8 cellular contexts compared by ENCODE assay signal in genomic region chrX:112841114-112841819, GRCh38. TPM values are rescaled to one million over a fixed set of nuclear protein-coding genes. Genes with fewer than 3 reads are reported as not detected.
DNase-seq lines count a peak whose midpoint lies in the region; ATAC-seq and TF ChIP-seq lines count a peak whose summit lies in the region.

No MANE protein-coding gene starts in this region.

- intact Hi-C loops in CD14-positive monocyte (cut with micrococcal nuclease) = no loop called here

- H3K36me3 Mint-ChIP-seq in CD14-positive monocyte = no peaks in the 10 kb centered on the region
- H3K36me3 Mint-ChIP-seq in endothelial cell (ENCODE audit: low read depth, unreplicated experiment) = no peaks in the 10 kb centered on the region

- H3K27me3 Mint-ChIP-seq in CD14-positive monocyte (ENCODE audit: low read depth in 3 of 3) (peaks cover 7 to 23% (median 10%) of the 10 kb centered on the region in 3 donors), endothelial cell (ENCODE audit: unreplicated experiment) (peaks cover 6% of the 10 kb centered on the region)

- ATAC-seq in GM19455 (IDR thresholded peaks at IDR 0.05; ENCODE audit: unreplicated experiment) = peak; percentile 98
- peak; percentile 78 for ATAC-seq in HG03575 (IDR thresholded peaks at IDR 0.05; ENCODE audit: extremely low read depth, insufficient number of reproducible peaks, low FRiP score, unreplicated experiment)

- TF ChIP-seq CTCF in CD14-positive monocyte (IDR thresholded peaks at IDR 0.05) (no peak), endothelial cell (IDR thresholded peaks at IDR 0.05; ENCODE audit: unreplicated experiment) (no peak)

- DNase-seq in CD14-positive monocyte (ENCODE audit: low spot score) (peak; percentile 58), NCI-H82 (lab: John Stamatoyannopoulos, UW) (peak; percentile 92), endothelial cell (ENCODE audit: low spot score) (peak; percentile 74), middle frontal gyrus (ENCODE audit: extremely low spot score, low spot score) (peak; percentile 85)
- peak; percentile 42 for DNase-seq in activated CD8-positive, alpha-beta memory T cell treated with anti-CD3 and anti-CD28 coated beads, Interleukin-2, amount 50 U/mL, for 1 hour (ENCODE audit: extremely low read depth)
- peak; percentile 53 to 55 for DNase-seq in stimulated activated CD8-positive, alpha-beta memory T cell treated with anti-CD3 and anti-CD28 coated beads, Interleukin-15, amount 100 ng/mL, for 48 hours (ENCODE audit: low read depth in 2 of 2)

- H3K9me3 Mint-ChIP-seq in CD14-positive monocyte (peaks cover 0 to 12% (median 7%) of the 10 kb centered on the region in 7 donors), endothelial cell (ENCODE audit: unreplicated experiment) (no peaks in the 10 kb centered on the region)

- H3K27ac Mint-ChIP-seq in CD14-positive monocyte = peak overlapping the region in 6 of 7 donors; percentile 48 to 88 (median 74)
- H3K27ac Mint-ChIP-seq in endothelial cell (ENCODE audit: unreplicated experiment) = peak overlapping the region; percentile 91

- H3K4me1 Mint-ChIP-seq in CD14-positive monocyte (peaks cover 10% of the 10 kb centered on the region), endothelial cell (ENCODE audit: unreplicated experiment) (peaks cover 24% of the 10 kb centered on the region)

- H3K4me3 Mint-ChIP-seq in CD14-positive monocyte (peak overlapping the region; percentile 91 to 93), endothelial cell (ENCODE audit: unreplicated experiment) (peak overlapping the region; percentile 94)

RNA-seq across cellular contexts. Expression of gene AMOT, which starts 0.6 kb away (rescaled TPM):
- polyA plus RNA-seq in CD14-positive monocyte = under 1 TPM in 1 of 2 donors, not detected in 1; 0.04 TPM
- 31.2 TPM for total RNA-seq in endothelial cell (ENCODE audit: unreplicated experiment)

Comparison
In these comparisons a context has a peak if more than half of its experiments do, and no peak if none do; other contexts are left out.
1. Peak in every context shown above with its lines: DNase-seq and ATAC-seq.
2. DNase-seq: peak in every context shown above with its lines; median percentile 92 in NCI-H82; 85 in middle frontal gyrus; 74 in endothelial cell; 58 in CD14-positive monocyte; 54 in stimulated activated CD8-positive, alpha-beta memory T cell treated with anti-CD3 and anti-CD28 coated beads, Interleukin-15, amount 100 ng/mL, for 48 hours; 42 in activated CD8-positive, alpha-beta memory T cell treated with anti-CD3 and anti-CD28 coated beads, Interleukin-2, amount 50 U/mL, for 1 hour.